19 cellular contexts compared by ENCODE assay signal in the genomic region with DNA sequence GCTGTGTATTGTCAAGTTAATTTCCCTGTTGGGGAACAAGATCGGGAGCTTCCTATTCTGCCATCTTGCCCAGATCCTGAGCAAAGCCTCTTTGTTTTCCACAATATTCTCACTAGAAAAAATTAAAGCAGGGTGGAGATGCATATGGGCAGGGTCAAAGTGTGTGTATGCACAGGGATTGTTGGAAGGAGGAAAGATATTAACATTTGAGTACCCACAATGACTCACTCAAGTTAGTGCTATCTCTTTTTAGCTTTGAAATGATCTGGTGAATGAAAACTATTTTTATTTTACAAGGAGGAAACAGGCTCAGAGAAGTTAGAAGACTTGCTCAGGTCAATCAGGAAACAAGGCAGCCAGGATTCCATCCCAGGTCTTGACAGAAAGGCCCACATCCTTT. TPM values are rescaled to one million over a fixed set of nuclear protein-coding genes. Genes with fewer than 3 reads are reported as not detected.
DNase-seq lines count a peak whose midpoint lies in the region; ATAC-seq and TF ChIP-seq lines count a peak whose summit lies in the region.
"Had no signal": no experiment of that assay in that cellular context is flagged by ENCODE, and none has a peak within 500 bp of the region (broad histone marks: within the 10 kb centered on the region; RNA-seq: fewer than 3 reads in every experiment).

No MANE protein-coding gene starts in this region.

- H3K79me2 ChIP-seq in GM23248 (ENCODE audit: insufficient read depth), result no peaks in the 10 kb centered on the region

- in situ Hi-C loops in GM23248 (cut with MboI), result no loop called here

- H3K27ac ChIP-seq in GM23248 (peak overlapping the region; percentile 69), caudate nucleus (ENCODE audit: low read depth, low read length) (no peak overlapping the region)
- H3K27ac ChIP-seq: coronary artery had no signal

- DNase-seq in GM23248, result peak; percentile 35
- DNase-seq in RPMI7951 (ENCODE audit: low read depth), result peak; percentile 42
- peak; percentile 32 for DNase-seq in fibroblast of peridontal ligament (ENCODE audit: extremely low read depth)
- no peak for DNase-seq in osteocyte (ENCODE audit: extremely low spot score, unreplicated experiment)
- no peak for DNase-seq in caudate nucleus (lab: John Stamatoyannopoulos, UW)
- no peak for DNase-seq in NCI-H2227 treated with DMSO at 0.1 percent for 48 hours (lab: John Stamatoyannopoulos, UW)
- no peak for DNase-seq in GM20000 (ENCODE audit: low spot score)
- DNase-seq: activated CD4-positive, CD25-positive, alpha-beta regulatory T cell; amygdala; BE2C; NCI-H1092; stimulated activated CD4-positive, alpha-beta T cell treated with anti-CD3 and anti-CD28 coated beads, Interleukin-4, amount 100 ng/mL, for 24 hours; stimulated activated CD8-positive, alpha-beta memory T cell treated with anti-CD3 and anti-CD28 coated beads, Interleukin-4, amount 100 ng/mL, for 48 hours; T-helper 2 cell had no signal

- H3K4me3 ChIP-seq in GM23248, result no peak overlapping the region
- H3K4me3 ChIP-seq: coronary artery had no signal

- peaks cover 14% of the 10 kb centered on the region for H3K4me1 ChIP-seq in GM23248 (ENCODE audit: insufficient read depth)
- H3K4me1 ChIP-seq: BE2C had no signal

- 33 to 60% methylated on average over 1 of the region's 1 CpG for WGBS in GM23248 (ENCODE audit: low coverage in 1 of 2, low lambda C conversion rate in 2 of 2, missing lambda C conversion rate in 2 of 2), 2 experiments

- peaks cover 41% of the 10 kb centered on the region for H3K4me1 Mint-ChIP-seq in osteocyte (ENCODE audit: unreplicated experiment)

- no peaks in the 10 kb centered on the region for H3K27me3 Mint-ChIP-seq in osteocyte (ENCODE audit: unreplicated experiment)

- TF ChIP-seq CTCF in osteocyte (IDR thresholded peaks at IDR 0.05) (no peak), GM20000 (IDR thresholded peaks at IDR 0.05; ENCODE audit: extremely low read depth, missing control alignments) (no peak)

- peak overlapping the region; percentile 93 for H3K27ac Mint-ChIP-seq in osteocyte (ENCODE audit: unreplicated experiment)

- H3K9me2 ChIP-seq in GM23248 (ENCODE audit: insufficient read depth), result no peaks in the 10 kb centered on the region

- peaks cover 37% of the 10 kb centered on the region for H3K36me3 Mint-ChIP-seq in osteocyte (ENCODE audit: unreplicated experiment)

- peaks cover 11% of the 10 kb centered on the region for H3K9me3 Mint-ChIP-seq in osteocyte (ENCODE audit: unreplicated experiment)

- peaks cover 16% of the 10 kb centered on the region; the same call in 1 of the 2 replicates for H3F3A ChIP-seq in GM23248 (ENCODE audit: insufficient read depth)

- H2AFZ ChIP-seq in GM23248, result 0 out of 2 replicates have a peak overlapping the region, but pooled peaks have one; percentile 41

- ATAC-seq in HG03354 (IDR thresholded peaks at IDR 0.05; ENCODE audit: poor library complexity, severe bottlenecking, unreplicated experiment), result no peak
- ATAC-seq: Right ventricle myocardium inferior had no signal

- H3K36me3 ChIP-seq in GM23248 (ENCODE audit: low read depth), result peaks cover 4% of the 10 kb centered on the region; the same call in 1 of the 2 replicates
- H3K36me3 ChIP-seq: BE2C had no signal

- H3K4me3 Mint-ChIP-seq in osteocyte (ENCODE audit: unreplicated experiment), result peak overlapping the region; percentile 1

- no peaks in the 10 kb centered on the region for H4K20me1 ChIP-seq in GM23248 (ENCODE audit: insufficient read depth)

- H3K9me3 ChIP-seq in GM23248 (ENCODE audit: low read depth), result no peaks in the 10 kb centered on the region
- H3K9me3 ChIP-seq: BE2C had no signal

- peak overlapping the region; percentile 62 for H3K4me2 ChIP-seq in GM23248 (ENCODE audit: unreplicated experiment)

- H3K27me3 ChIP-seq in GM23248 (replicated peaks; ENCODE audit: insufficient read depth), result no peaks in the 10 kb centered on the region
- H3K27me3 ChIP-seq: BE2C had no signal

- peak overlapping the region; percentile 24; the same call in 1 of the 2 replicates for H3K9ac ChIP-seq in GM23248

RNA-seq across cellular contexts. Expression of a gene that starts 6.7 kb away (rescaled TPM):
- total RNA-seq in GM23248 (2014; rRNA removed; shearing (Covaris generic)), result not detected in 2 replicates
- polyA plus RNA-seq in GM23248 (2016; fragmentation: Nextera tagmentation; extraction: Ambion mirVana), result not detected in 2 replicates
- not detected in 2 replicates for total RNA-seq in RPMI7951 (2014; rRNA removed; shearing (Covaris generic))
- total RNA-seq in osteocyte, result not detected in 2 replicates
- total RNA-seq: mesenteric fat pad, Right ventricle myocardium inferior, temporal lobe had no signal

Comparison
In these comparisons a context has a peak if more than half of its experiments do, and no peak if none do; other contexts are left out.
1. DNase-seq: peak in GM23248 (single experiment), RPMI7951 (single experiment) and fibroblast of peridontal ligament (single experiment); none in osteocyte (single experiment), caudate nucleus (0 of 61), NCI-H2227 treated with DMSO at 0.1 percent for 48 hours (single experiment) and GM20000 (single experiment).